14 cellular contexts compared by ENCODE assay signal in the genomic region with DNA sequence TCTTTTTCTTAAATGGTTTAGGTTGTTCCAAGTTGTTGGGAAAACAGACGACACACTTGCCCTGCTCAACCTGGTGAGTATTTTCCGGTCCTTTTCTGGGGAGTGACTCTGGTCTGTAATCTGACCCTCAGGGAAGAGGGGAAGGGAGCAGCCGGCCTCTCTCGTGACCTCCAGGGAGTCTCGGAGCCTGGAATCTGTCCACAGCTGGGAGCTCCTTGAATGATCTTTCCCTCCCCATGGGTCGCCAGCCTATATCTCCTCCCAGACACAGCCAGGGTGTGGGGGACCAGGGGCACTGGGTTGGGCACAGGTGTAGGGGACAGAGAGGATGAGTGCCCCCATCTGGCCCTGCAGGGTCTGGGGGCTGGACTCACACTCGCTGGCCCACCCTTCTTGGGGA. TPM values are rescaled to one million over a fixed set of nuclear protein-coding genes. Genes with fewer than 3 reads are reported as not detected.
"Had no signal": no experiment of that assay in that cellular context is flagged by ENCODE, and none has a peak within 500 bp of the region (broad histone marks: within the 10 kb centered on the region; RNA-seq: fewer than 3 reads in every experiment).

No MANE protein-coding gene starts in this region.

- H3K9me3 ChIP-seq: adrenal gland, esophagus muscularis mucosa, pancreas, uterus had no signal

- ATAC-seq: activated T-helper 17 cell treated with anti-CD3 and anti-CD28 coated beads, Interleukin-2, amount 50 U/mL, for 72 hours; pancreas; WTC11 had no signal

- DNase-seq: activated CD4-positive, alpha-beta T cell treated with anti-CD3 and anti-CD28 coated beads, Interleukin-2, amount 10 ng/mL, durations not matched to agents 7 days and 5 days; hippocampal formation; kidney glomerular epithelial cell; stimulated activated CD4-positive, alpha-beta T cell treated with anti-CD3 and anti-CD28 coated beads, Interleukin-12 subunit alpha, Interleukin-12 subunit beta, amount 100 ng/mL, for 4 hours; stimulated activated CD4-positive, alpha-beta T cell treated with anti-CD3 and anti-CD28 coated beads, Interleukin-2, amount 100 ng/mL, for 24 hours; SW 1271 had no signal

- H3K4me3 ChIP-seq: adrenal gland, esophagus muscularis mucosa, pancreas, uterus had no signal

- H3K36me3 ChIP-seq: adrenal gland, pancreas, uterus had no signal

- H3K4me3 Mint-ChIP-seq: activated CD4-positive, alpha-beta T cell treated with anti-CD3 and anti-CD28 coated beads, Interleukin-2, amount 10 ng/mL, durations not matched to agents 7 days and 5 days; activated naive CD4-positive, alpha-beta T cell treated with anti-CD3 and anti-CD28 coated beads, Interleukin-2, amount 50 U/mL, for 24 hours; activated T-helper 17 cell treated with anti-CD3 and anti-CD28 coated beads, Interleukin-2, amount 50 U/mL, for 72 hours; WTC11 had no signal

- H3K27ac Mint-ChIP-seq: activated CD4-positive, alpha-beta T cell treated with anti-CD3 and anti-CD28 coated beads, Interleukin-2, amount 10 ng/mL, durations not matched to agents 7 days and 5 days; activated naive CD4-positive, alpha-beta T cell treated with anti-CD3 and anti-CD28 coated beads, Interleukin-2, amount 50 U/mL, for 24 hours; activated T-helper 17 cell treated with anti-CD3 and anti-CD28 coated beads, Interleukin-2, amount 50 U/mL, for 72 hours; WTC11 had no signal

- H3K4me1 ChIP-seq: pancreas, uterus had no signal

- H3K27me3 ChIP-seq: adrenal gland, esophagus muscularis mucosa, pancreas, uterus had no signal

- H3K27ac ChIP-seq: adrenal gland, esophagus muscularis mucosa, pancreas, uterus had no signal

- H3K9me3 Mint-ChIP-seq: activated CD4-positive, alpha-beta T cell treated with anti-CD3 and anti-CD28 coated beads, Interleukin-2, amount 10 ng/mL, durations not matched to agents 7 days and 5 days; activated naive CD4-positive, alpha-beta T cell treated with anti-CD3 and anti-CD28 coated beads, Interleukin-2, amount 50 U/mL, for 24 hours; activated T-helper 17 cell treated with anti-CD3 and anti-CD28 coated beads, Interleukin-2, amount 50 U/mL, for 72 hours; WTC11 had no signal

- H3K27me3 Mint-ChIP-seq: activated CD4-positive, alpha-beta T cell treated with anti-CD3 and anti-CD28 coated beads, Interleukin-2, amount 10 ng/mL, durations not matched to agents 7 days and 5 days; activated naive CD4-positive, alpha-beta T cell treated with anti-CD3 and anti-CD28 coated beads, Interleukin-2, amount 50 U/mL, for 24 hours; activated T-helper 17 cell treated with anti-CD3 and anti-CD28 coated beads, Interleukin-2, amount 50 U/mL, for 72 hours had no signal

- H3K4me1 Mint-ChIP-seq: activated CD4-positive, alpha-beta T cell treated with anti-CD3 and anti-CD28 coated beads, Interleukin-2, amount 10 ng/mL, durations not matched to agents 7 days and 5 days; activated T-helper 17 cell treated with anti-CD3 and anti-CD28 coated beads, Interleukin-2, amount 50 U/mL, for 72 hours had no signal

- H3K36me3 Mint-ChIP-seq: WTC11 had no signal

RNA-seq across cellular contexts. Expression of a gene that starts 42.0 kb away (rescaled TPM):
- total RNA-seq: activated CD8-positive, alpha-beta memory T cell treated with anti-CD3 and anti-CD28 coated beads for 36 hours had no signal
